Comparison of ENCODE assay signal across 8 cellular contexts in genomic region chr4:153221783-153222161, GRCh38. TPM values are rescaled to one million over a fixed set of nuclear protein-coding genes. Genes with fewer than 3 reads are reported as not detected.
DNase-seq lines count a peak whose midpoint lies in the region; FAIRE-seq and TF ChIP-seq lines count a peak whose summit lies in the region.
"Had no signal": no experiment of that assay in that cellular context is flagged by ENCODE, and none has a peak within 500 bp of the region (broad histone marks: within the 10 kb centered on the region; RNA-seq: fewer than 3 reads in every experiment).

No MANE protein-coding gene starts in this region.

- FAIRE-seq in kidney (lab: Jason Lieb, UNC), result no peak
- FAIRE-seq in HTR-8/SVneo (lab: Jason Lieb, UNC), result no peak

- no peak for TF ChIP-seq CTCF in ascending aorta (IDR thresholded peaks at IDR 0.05)
- no peak for TF ChIP-seq CTCF in kidney (IDR thresholded peaks at IDR 0.05; ENCODE audit: borderline replicate concordance, extremely low read depth, insufficient read depth)
- TF ChIP-seq CTCF in GM10266 (IDR thresholded peaks at IDR 0.05; ENCODE audit: control insufficient read depth, insufficient read depth, low read depth, missing control alignments), result no peak

- H3K27ac ChIP-seq in HUES64 (ENCODE audit: low read depth, low read length), result no peak overlapping the region; the same call in 1 of the 2 replicates
- peak overlapping the region; percentile 90 to 94 for H3K27ac ChIP-seq in ascending aorta
- H3K27ac ChIP-seq in kidney (ENCODE audit: low read depth in 2 of 2, low read length in 2 of 2), result peak overlapping the region; percentile 91 to 96
- peak overlapping the region; percentile 87 for H3K27ac ChIP-seq in stomach smooth muscle (ENCODE audit: low read length)

- H3K27me3 ChIP-seq in HUES64 (ENCODE audit: insufficient read depth, low read length) (peaks cover 31% of the 10 kb centered on the region), ascending aorta (no peaks in the 10 kb centered on the region), stomach smooth muscle (ENCODE audit: control insufficient read depth in 1 of 2, insufficient read depth in 2 of 2, low read length in 2 of 2) (no peaks in the 10 kb centered on the region)
- H3K27me3 ChIP-seq: body of pancreas had no signal

- WGBS in HUES64, result 73% methylated on average over 6 of the region's 6 CpGs

- DNase-seq in ascending aorta (ENCODE audit: low spot score in 2 of 2) (no peak), kidney (no peak), GM10266 (ENCODE audit: extremely low spot score) (no peak), HTR-8/SVneo (ENCODE audit: insufficient read length, low spot score) (no peak)
- no peak for DNase-seq in effector CD4-positive, alpha-beta T cell

- H3K4me1 ChIP-seq in HUES64 (ENCODE audit: insufficient read depth, low read length), result peaks cover 14% of the 10 kb centered on the region
- peaks cover 0 to 10% of the 10 kb centered on the region in 2 donors for H3K4me1 ChIP-seq in ascending aorta
- peaks cover 9 to 11% of the 10 kb centered on the region in 2 donors for H3K4me1 ChIP-seq in kidney (ENCODE audit: control insufficient read depth in 1 of 2, insufficient read depth in 1 of 2, low read depth in 1 of 2, low read length in 2 of 2)
- peaks cover 6% of the 10 kb centered on the region for H3K4me1 ChIP-seq in stomach smooth muscle (ENCODE audit: control insufficient read depth, insufficient read depth, low read length)

- intact Hi-C loops in ascending aorta (cut with DNase I) (loop anchor here (1.0 to 5.0 kb wide), 4 partner anchors 27 to 96 kb away; no protein-coding TSS in a partner anchor), kidney (cut with DNase I) (no loop called here)

- H3K9me3 ChIP-seq in HUES64 (ENCODE audit: insufficient read depth, low read depth, low read length) (no peaks in the 10 kb centered on the region; the same call in 1 of the 2 replicates), ascending aorta (no peaks in the 10 kb centered on the region), kidney (ENCODE audit: control insufficient read depth in 1 of 2, low read length in 2 of 2) (no peaks in the 10 kb centered on the region), stomach smooth muscle (ENCODE audit: control insufficient read depth in 2 of 2, low read length in 2 of 2) (no peaks in the 10 kb centered on the region)
- H3K9me3 ChIP-seq: body of pancreas had no signal

- H3K4me3 ChIP-seq in HUES64 (ENCODE audit: low read length) (peak overlapping the region; percentile 58), ascending aorta (peak overlapping the region; percentile 63 to 82), kidney (ENCODE audit: low read length in 2 of 2) (peak overlapping the region; percentile 73 to 81), stomach smooth muscle (ENCODE audit: low read length in 2 of 2) (peak overlapping the region; percentile 80 to 84)

- peak overlapping the region; percentile 68; the same call in 1 of the 2 replicates for H3K9ac ChIP-seq in HUES64 (ENCODE audit: low read depth, low read length)
- peak overlapping the region in 1 of 2 donors; percentile 72 for H3K9ac ChIP-seq in kidney (ENCODE audit: low read length in 2 of 2)
- peak overlapping the region; percentile 81 to 86 for H3K9ac ChIP-seq in stomach smooth muscle (ENCODE audit: low read length in 2 of 2)

- no peaks in the 10 kb centered on the region for H3K36me3 ChIP-seq in HUES64 (ENCODE audit: insufficient read depth, low read length)
- no peaks in the 10 kb centered on the region for H3K36me3 ChIP-seq in ascending aorta
- no peaks in the 10 kb centered on the region for H3K36me3 ChIP-seq in kidney (ENCODE audit: control insufficient read depth in 1 of 2, insufficient read depth in 2 of 2, low read length in 2 of 2)
- no peaks in the 10 kb centered on the region for H3K36me3 ChIP-seq in stomach smooth muscle (ENCODE audit: control insufficient read depth in 2 of 2, insufficient read depth in 2 of 2, low read length in 2 of 2)

RNA-seq across cellular contexts. Expression of gene TRIM2, which starts 17.5 kb away (rescaled TPM):
- polyA plus RNA-seq in HUES64 (2013, experiment 1 of 2), result 40.0 TPM
- 35.8 TPM for polyA plus RNA-seq in HUES64 (2013, experiment 2 of 2)
- total RNA-seq in ascending aorta (33.3 TPM), kidney (122 TPM)
- 23.3 TPM for polyA plus RNA-seq in kidney (ENCODE audit: insufficient read depth, low read depth, low replicate concordance)
